ENCODE assay signal across 20 cellular contexts in genomic region chr1:61387829-61388228, GRCh38.
DNase-seq lines count a peak whose midpoint lies in the region; ATAC-seq lines count a peak whose summit lies in the region.
"Had no signal": no experiment of that assay in that cellular context is flagged by ENCODE, and none has a peak within 500 bp of the region (broad histone marks: within the 10 kb centered on the region; RNA-seq: fewer than 3 reads in every experiment).

No MANE protein-coding gene starts in this region.

- peaks cover 7% of the 10 kb centered on the region for H3K36me3 Mint-ChIP-seq in activated CD8-positive, alpha-beta memory T cell treated with anti-CD3 and anti-CD28 coated beads, Interleukin-2, amount 10 ng/mL, durations not matched to agents 7 days and 5 days
- no peaks in the 10 kb centered on the region for H3K36me3 Mint-ChIP-seq in stimulated activated effector memory CD8-positive, alpha-beta T cell treated with anti-CD3 and anti-CD28 coated beads, Interleukin-12 subunit alpha, Interleukin-12 subunit beta, amount 100 ng/mL, for 72 hours

- CTCF ChIA-PET in activated CD8-positive, alpha-beta memory T cell treated with anti-CD3 and anti-CD28 coated beads, Interleukin-2, amount 10 ng/mL, durations not matched to agents 7 days and 5 days (lab: Charles Lee) = interaction anchor here (0.9 to 1.7 kb wide), 5 partner anchors 49 to 338 kb away, joined by 3 to 7 read pairs (median 3); no protein-coding TSS in a partner anchor

- no peak for DNase-seq in activated CD8-positive, alpha-beta memory T cell treated with anti-CD3 and anti-CD28 coated beads, Interleukin-2, amount 10 ng/mL, durations not matched to agents 7 days and 5 days
- DNase-seq in activated CD8-positive, alpha-beta memory T cell treated with anti-CD3 and anti-CD28 coated beads, Interleukin-2, amount 50 U/mL, for 48 hours = no peak
- DNase-seq in stimulated activated effector memory CD8-positive, alpha-beta T cell treated with anti-CD3 and anti-CD28 coated beads, Interleukin-12 subunit alpha, Interleukin-12 subunit beta, amount 100 ng/mL, for 72 hours (ENCODE audit: low spot score in 2 of 2) = no peak
- no peak for DNase-seq in HPDE6-E6E7 (ENCODE audit: extremely low spot score)
- no peak for DNase-seq in COLO668 (lab: John Stamatoyannopoulos, UW; ENCODE audit: unreplicated experiment)
- DNase-seq: activated naive CD4-positive, alpha-beta T cell; effector memory CD4-positive, alpha-beta T cell; heart left ventricle; immature natural killer cell; left ventricle myocardium superior; NCI-H1417; NCI-H774; retina; SK-N-SH; stimulated activated naive CD4-positive, alpha-beta T cell; transverse colon had no signal

- peaks cover 33% of the 10 kb centered on the region for H3K4me1 Mint-ChIP-seq in activated CD8-positive, alpha-beta memory T cell treated with anti-CD3 and anti-CD28 coated beads, Interleukin-2, amount 10 ng/mL, durations not matched to agents 7 days and 5 days
- peaks cover 17% of the 10 kb centered on the region for H3K4me1 Mint-ChIP-seq in stimulated activated effector memory CD8-positive, alpha-beta T cell treated with anti-CD3 and anti-CD28 coated beads, Interleukin-12 subunit alpha, Interleukin-12 subunit beta, amount 100 ng/mL, for 72 hours

- peaks cover 5% of the 10 kb centered on the region for H3K9me3 Mint-ChIP-seq in activated CD8-positive, alpha-beta memory T cell treated with anti-CD3 and anti-CD28 coated beads, Interleukin-2, amount 10 ng/mL, durations not matched to agents 7 days and 5 days (ENCODE audit: low read depth)
- H3K9me3 Mint-ChIP-seq in stimulated activated effector memory CD8-positive, alpha-beta T cell treated with anti-CD3 and anti-CD28 coated beads, Interleukin-12 subunit alpha, Interleukin-12 subunit beta, amount 100 ng/mL, for 72 hours = no peaks in the 10 kb centered on the region

- H3K4me3 Mint-ChIP-seq in activated CD8-positive, alpha-beta memory T cell treated with anti-CD3 and anti-CD28 coated beads, Interleukin-2, amount 10 ng/mL, durations not matched to agents 7 days and 5 days = peak overlapping the region; percentile 42
- peak overlapping the region; percentile 21 for H3K4me3 Mint-ChIP-seq in stimulated activated effector memory CD8-positive, alpha-beta T cell treated with anti-CD3 and anti-CD28 coated beads, Interleukin-12 subunit alpha, Interleukin-12 subunit beta, amount 100 ng/mL, for 72 hours

- ATAC-seq in activated CD8-positive, alpha-beta memory T cell treated with anti-CD3 and anti-CD28 coated beads, Interleukin-2, amount 10 ng/mL, durations not matched to agents 7 days and 5 days = peak; percentile 77
- ATAC-seq in GM21529 (IDR thresholded peaks at IDR 0.05; ENCODE audit: unreplicated experiment) (peak; percentile 53), HG03565 (IDR thresholded peaks at IDR 0.05; ENCODE audit: unreplicated experiment) (peak; percentile 69), HG03139 (IDR thresholded peaks at IDR 0.05; ENCODE audit: unreplicated experiment) (no peak)
- peak; percentile 87 for ATAC-seq in stimulated activated effector memory CD8-positive, alpha-beta T cell treated with anti-CD3 and anti-CD28 coated beads, Interleukin-12 subunit alpha, Interleukin-12 subunit beta, amount 100 ng/mL, for 72 hours
- ATAC-seq: A549, heart left ventricle had no signal

- H3K27ac Mint-ChIP-seq in activated CD8-positive, alpha-beta memory T cell treated with anti-CD3 and anti-CD28 coated beads, Interleukin-2, amount 10 ng/mL, durations not matched to agents 7 days and 5 days = peak overlapping the region; percentile 78
- peak overlapping the region; percentile 0 for H3K27ac Mint-ChIP-seq in stimulated activated effector memory CD8-positive, alpha-beta T cell treated with anti-CD3 and anti-CD28 coated beads, Interleukin-12 subunit alpha, Interleukin-12 subunit beta, amount 100 ng/mL, for 72 hours

- H3K27me3 Mint-ChIP-seq in activated CD8-positive, alpha-beta memory T cell treated with anti-CD3 and anti-CD28 coated beads, Interleukin-2, amount 10 ng/mL, durations not matched to agents 7 days and 5 days = no peaks in the 10 kb centered on the region
